In genomic region chr4:98646422-98646821, GRCh38 we compare ENCODE assay signal across 22 cellular contexts. TPM values are rescaled to one million over a fixed set of nuclear protein-coding genes. Genes with fewer than 3 reads are reported as not detected.
DNase-seq lines count a peak whose midpoint lies in the region; ATAC-seq and TF ChIP-seq lines count a peak whose summit lies in the region.
"Had no signal": no experiment of that assay in that cellular context is flagged by ENCODE, and none has a peak within 500 bp of the region (broad histone marks: within the 10 kb centered on the region; RNA-seq: fewer than 3 reads in every experiment).

No MANE protein-coding gene starts in this region.

- peak in 1 of 56 donors; percentile 4 for TF ChIP-seq CTCF in dorsolateral prefrontal cortex (IDR thresholded peaks at IDR 0.05 in 54 of 56, conservative IDR thresholded peaks at IDR 0.05 in 2 of 56; ENCODE audit: low read depth in 1 of 56, partially characterized antibody in 56 of 56)

- H3K27me3 ChIP-seq in dorsolateral prefrontal cortex = no peaks in the 10 kb centered on the region
- H3K27me3 ChIP-seq: SJSA1 had no signal

- DNase-seq in dorsolateral prefrontal cortex (no peak), substantia nigra (lab: John Stamatoyannopoulos, UW) (no peak), NCI-H146 treated with DMSO at 0.1 percent for 48 hours (lab: John Stamatoyannopoulos, UW; ENCODE audit: unreplicated experiment) (no peak), H4 (ENCODE audit: low spot score) (no peak)
- DNase-seq: DMS153, H7, Kasumi-1, MV-4-11, NCI-H1105 treated with DMSO at 0.1 percent for 48 hours, NCI-H1694, NCI-H2029 treated with DMSO at 0.1 percent for 48 hours, NCI-H446 treated with DMSO at 0.1 percent for 48 hours, NCI-H526, PC-9, Right ventricle myocardium superior, RPMI8226 had no signal

- H3K27ac ChIP-seq in angular gyrus (ENCODE audit: low read depth, low read length) (peak overlapping the region; percentile 91), dorsolateral prefrontal cortex (peak overlapping the region in 58 of 59 donors; percentile 49 to 97 (median 85)), substantia nigra (ENCODE audit: low read depth, low read length, poor library complexity, severe bottlenecking) (peak overlapping the region; percentile 72)
- H3K27ac ChIP-seq: C4-2B, PC-9, SJSA1 had no signal

- intact Hi-C loops in dorsolateral prefrontal cortex (cut with DNase I) = no loop called here

- ATAC-seq in HG03135 (IDR thresholded peaks at IDR 0.05; ENCODE audit: unreplicated experiment) (no peak), GM18502 (IDR thresholded peaks at IDR 0.05; ENCODE audit: poor library complexity, unreplicated experiment) (no peak)
- ATAC-seq: K562 had no signal

- H3K4me3 ChIP-seq in dorsolateral prefrontal cortex = peak overlapping the region in 19 of 59 donors; percentile 1 to 31 (median 14)
- H3K4me3 ChIP-seq: K562, PC-9, SJSA1 had no signal

RNA-seq across cellular contexts. Expression of gene TSPAN5, which starts 12.0 kb away (rescaled TPM):
- total RNA-seq in dorsolateral prefrontal cortex = 100 to 1,000 TPM in 86 of 120 experiments, 10 to 100 TPM in 34; 56.5 to 140 (median 109) TPM
- total RNA-seq in H4 (2014; rRNA removed; shearing (Covaris generic)) = 4.3 and 6.7 TPM in 2 replicates
